ENCODE assay signal across 11 cellular contexts in genomic region chr2:45743531-45744391, GRCh38.
DNase-seq lines count a peak whose midpoint lies in the region; ATAC-seq and TF ChIP-seq lines count a peak whose summit lies in the region.
"Had no signal": no experiment of that assay in that cellular context is flagged by ENCODE, and none has a peak within 500 bp of the region (broad histone marks: within the 10 kb centered on the region; RNA-seq: fewer than 3 reads in every experiment).

No MANE protein-coding gene starts in this region.

- intact Hi-C loops in head of caudate nucleus (cut with DNase I): no loop called here

- H3K79me2 ChIP-seq in OCI-LY1 (ENCODE audit: insufficient read depth, low read length) (peaks cover 10% of the 10 kb centered on the region; the same call in 1 of the 2 replicates), parathyroid adenoma (peaks cover 42% of the 10 kb centered on the region)

- H3K27me3 ChIP-seq in OCI-LY1 (ENCODE audit: insufficient read depth, low read length): no peaks in the 10 kb centered on the region
- H3K27me3 ChIP-seq in gastroesophageal sphincter: no peaks in the 10 kb centered on the region
- no peaks in the 10 kb centered on the region for H3K27me3 ChIP-seq in parathyroid adenoma (ENCODE audit: control insufficient read depth, insufficient read depth, low read length)
- H3K27me3 ChIP-seq: SJSA1 had no signal

- H2AFZ ChIP-seq in OCI-LY1 (ENCODE audit: low read length): no peak overlapping the region
- H2AFZ ChIP-seq in parathyroid adenoma: no peak overlapping the region

- H4K20me1 ChIP-seq in OCI-LY1 (ENCODE audit: insufficient read depth, low read length): no peaks in the 10 kb centered on the region

- TF ChIP-seq POLR2A in gastroesophageal sphincter (IDR thresholded peaks at IDR 0.05): no peak

- no peak for TF ChIP-seq EP300 in gastroesophageal sphincter (IDR thresholded peaks at IDR 0.05)

- peak; percentile 75 for DNase-seq in AG09319 (ENCODE audit: extremely low read depth, low read depth)
- no peak for DNase-seq in HPDE6-E6E7 (ENCODE audit: extremely low spot score)
- DNase-seq in NOMO-1 treated with dmso at 0.1 percent for 144 hours (lab: John Stamatoyannopoulos, UW; ENCODE audit: unreplicated experiment): no peak
- DNase-seq in NCI-H1105 (lab: John Stamatoyannopoulos, UW): no peak
- DNase-seq in head of caudate nucleus: no peak
- DNase-seq: activated CD4-positive, alpha-beta T cell treated with anti-CD3 and anti-CD28 coated beads, Interleukin-2, amount 10 ng/mL, durations not matched to agents 24 days and 14 days; endodermal cell had no signal

- no peaks in the 10 kb centered on the region for H3K9me2 ChIP-seq in OCI-LY1 (ENCODE audit: low read depth, low read length)

- H3K4me3 ChIP-seq in OCI-LY1 (ENCODE audit: low read depth, low read length, poor library complexity, severe bottlenecking) (no peak overlapping the region), gastroesophageal sphincter (no peak overlapping the region), parathyroid adenoma (ENCODE audit: low read depth, low read length) (no peak overlapping the region)
- H3K4me3 ChIP-seq: SJSA1 had no signal

- H3F3A ChIP-seq in OCI-LY1 (ENCODE audit: insufficient read depth, low read length): no peaks in the 10 kb centered on the region

- H3K36me3 ChIP-seq in OCI-LY1 (ENCODE audit: insufficient read depth, low read length) (peaks cover 11% of the 10 kb centered on the region; the same call in 1 of the 2 replicates), gastroesophageal sphincter (no peaks in the 10 kb centered on the region), parathyroid adenoma (ENCODE audit: control insufficient read depth, insufficient read depth, low read length) (no peaks in the 10 kb centered on the region)
- H3K36me3 ChIP-seq: SJSA1 had no signal

- 49 to 56% methylated on average over 10 to 11 of the region's 12 CpGs for WGBS in gastroesophageal sphincter (ENCODE audit: low coverage in 1 of 2), 2 donors

- H3K9me3 ChIP-seq in OCI-LY1 (ENCODE audit: low read length): peaks cover 4% of the 10 kb centered on the region
- H3K9me3 ChIP-seq in gastroesophageal sphincter: peaks cover 0 to 7% (median 0%) of the 10 kb centered on the region in 3 donors
- H3K9me3 ChIP-seq in parathyroid adenoma (ENCODE audit: control insufficient read depth, low read length): no peaks in the 10 kb centered on the region
- H3K9me3 ChIP-seq: SJSA1 had no signal

- H3K4me1 ChIP-seq in OCI-LY1 (ENCODE audit: insufficient read depth, low read length, severe bottlenecking) (peaks cover 68% of the 10 kb centered on the region), gastroesophageal sphincter (peaks cover 0 to 46% (median 8%) of the 10 kb centered on the region in 3 donors), parathyroid adenoma (peaks cover 25% of the 10 kb centered on the region)

- H3K4me2 ChIP-seq in OCI-LY1 (ENCODE audit: low read length) (no peak overlapping the region; the same call in 1 of the 2 replicates), parathyroid adenoma (ENCODE audit: low read length) (no peak overlapping the region)

- peak overlapping the region; percentile 86 for H3K27ac ChIP-seq in OCI-LY1 (ENCODE audit: low read depth, low read length, poor library complexity, severe bottlenecking)
- peak overlapping the region in 3 of 4 donors; percentile 40 to 64 (median 59) for H3K27ac ChIP-seq in gastroesophageal sphincter
- H3K27ac ChIP-seq in parathyroid adenoma: peak overlapping the region; percentile 25
- H3K27ac ChIP-seq: SJSA1 had no signal

- ATAC-seq in gastroesophageal sphincter: peak; percentile 91

- TF ChIP-seq CTCF in AG09319 (IDR thresholded peaks at IDR 0.05; ENCODE audit: low read depth, low read length) (peak; percentile 8; the same call in 1 of the 2 replicates), OCI-LY1 (IDR thresholded peaks at IDR 0.05; ENCODE audit: low read length) (no peak), gastroesophageal sphincter (IDR thresholded peaks at IDR 0.05) (no peak), parathyroid adenoma (IDR thresholded peaks at IDR 0.05) (no peak)

- H3K9ac ChIP-seq in OCI-LY1 (ENCODE audit: low read length) (peak overlapping the region; percentile 14; the same call in 1 of the 2 replicates), parathyroid adenoma (no peak overlapping the region)

Comparison
In these comparisons a context has a peak if more than half of its experiments do, and no peak if none do; other contexts are left out.
1. H3K27ac ChIP-seq: peak in every context shown above with its lines; median percentile 86 in OCI-LY1; 59 in gastroesophageal sphincter; 25 in parathyroid adenoma.